ENCODE assay signal across 13 cellular contexts in genomic region chr12:64082866-64083268, GRCh38.
DNase-seq lines count a peak whose midpoint lies in the region; ATAC-seq and TF ChIP-seq lines count a peak whose summit lies in the region.
"Had no signal": no experiment of that assay in that cellular context is flagged by ENCODE, and none has a peak within 500 bp of the region (broad histone marks: within the 10 kb centered on the region; RNA-seq: fewer than 3 reads in every experiment).

No MANE protein-coding gene starts in this region.

- WGBS in heart right ventricle, 2 donors = 65 to 73% methylated on average over 1 of the region's 1 CpG
- no CpG with 5 or more reads among the region's 1 CpG for WGBS in trophoblast cell (ENCODE audit: extremely low coverage, insufficient coverage, insufficient read length)

- no peak overlapping the region for H3K23ac ChIP-seq in trophoblast cell (ENCODE audit: low read length)

- no peak overlapping the region for H2BK12ac ChIP-seq in trophoblast cell (ENCODE audit: low read length)

- no peak overlapping the region for H3K18ac ChIP-seq in trophoblast cell (ENCODE audit: low read length)

- no peak overlapping the region for H2AK5ac ChIP-seq in trophoblast cell (ENCODE audit: low read length)

- no peak overlapping the region for H4K91ac ChIP-seq in trophoblast cell (ENCODE audit: low read depth, low read length)

- H3K14ac ChIP-seq in trophoblast cell (ENCODE audit: low read length) = no peak overlapping the region

- no peak overlapping the region for H4K8ac ChIP-seq in trophoblast cell (ENCODE audit: low read depth, low read length)

- intact Hi-C loops in heart right ventricle (cut with DNase I) (loop anchor here in 2 of 10 donors (5.0 to 10.0 kb wide), 2 partner anchors 99 to 238 kb away; partner anchors contain the start of gene SRGAP1 (in 1 of the 2)), gastrocnemius medialis (cut with DNase I; ENCODE audit: low total_unique reads) (no loop called here)

- in situ Hi-C loops in gastrocnemius medialis (cut with MboI; ENCODE audit: low sequenced_read_pairs in 4 of 4) = no loop called here

- no peak overlapping the region for H2AFZ ChIP-seq in trophoblast cell (ENCODE audit: insufficient read depth, low read length, poor library complexity)

- H3K36me3 ChIP-seq in RWPE2 (ENCODE audit: low read depth) (peaks cover 42% of the 10 kb centered on the region), heart right ventricle (peaks cover 0 to 18% (median 0%) of the 10 kb centered on the region in 9 donors), gastrocnemius medialis (no peaks in the 10 kb centered on the region), trophoblast cell (ENCODE audit: control insufficient read depth in 1 of 2, insufficient read depth in 2 of 2, low read length in 2 of 2) (no peaks in the 10 kb centered on the region)
- H3K36me3 ChIP-seq: WERI-Rb-1 had no signal

- peak; percentile 21; the same call in 2 of the 3 replicates for ATAC-seq in RWPE2 (ENCODE audit: low read depth)
- peak; percentile 20 to 74 (median 50) for ATAC-seq in heart right ventricle
- peak in 1 of 2 donors; percentile 48 for ATAC-seq in gastrocnemius medialis

- no peak overlapping the region for H3K4ac ChIP-seq in trophoblast cell (ENCODE audit: low read depth, low read length)

- H2BK5ac ChIP-seq in trophoblast cell (ENCODE audit: low read depth, low read length, poor library complexity) = no peak overlapping the region

- H3K27me3 ChIP-seq in RWPE2 (ENCODE audit: insufficient read depth, poor library complexity, severe bottlenecking) = no peaks in the 10 kb centered on the region
- H3K27me3 ChIP-seq in heart right ventricle = no peaks in the 10 kb centered on the region
- H3K27me3 ChIP-seq in gastrocnemius medialis = no peaks in the 10 kb centered on the region
- no peaks in the 10 kb centered on the region for H3K27me3 ChIP-seq in trophoblast cell (ENCODE audit: insufficient read depth, low read length)

- TF ChIP-seq CTCF in RWPE2 (IDR thresholded peaks at IDR 0.05; ENCODE audit: poor library complexity, severe bottlenecking) (no peak), heart right ventricle (IDR thresholded peaks at IDR 0.05) (no peak), gastrocnemius medialis (IDR thresholded peaks at IDR 0.05 in 4 of 5, conservative IDR thresholded peaks at IDR 0.05 in 1 of 5) (no peak)

- no peak overlapping the region for H4K12ac ChIP-seq in trophoblast cell (ENCODE audit: low read depth, low read length)

- H3K27ac ChIP-seq in RWPE2 (ENCODE audit: poor library complexity, severe bottlenecking) (peak overlapping the region; percentile 52), heart right ventricle (peak overlapping the region in 9 of 10 donors; percentile 50 to 88 (median 73)), gastrocnemius medialis (peak overlapping the region; percentile 47 to 65 (median 58)), trophoblast cell (ENCODE audit: low read depth, low read length) (no peak overlapping the region)
- H3K27ac ChIP-seq: KMS-11, WERI-Rb-1 had no signal

- H2BK120ac ChIP-seq in trophoblast cell (ENCODE audit: insufficient read depth, low read length, poor library complexity) = no peak overlapping the region

- DNase-seq in DMS153 treated with DMSO at 0.1 percent for 48 hours (lab: John Stamatoyannopoulos, UW; ENCODE audit: unreplicated experiment) (peak; percentile 35), RWPE2 (ENCODE audit: low spot score) (no peak), heart right ventricle (no peak), gastrocnemius medialis (no peak), trophoblast cell (no peak), activated gamma-delta T cell (lab: John Stamatoyannopoulos, UW) (no peak), erythroblast (lab: John Stamatoyannopoulos, UW) (no peak)
- no peak for DNase-seq in activated CD4-positive, alpha-beta T cell treated with anti-CD3 and anti-CD28 coated beads, Interleukin-2, amount 50 U/mL, for 4 hours
- DNase-seq: activated naive CD4-positive, alpha-beta T cell treated with anti-CD3 and anti-CD28 coated beads, Interleukin-2, amount 50 U/mL, for 16 hours; endodermal cell; stimulated activated naive CD4-positive, alpha-beta T cell treated with Interleukin-2 at 50 U/mL for 16 hours; WERI-Rb-1 had no signal

- H3K9me3 ChIP-seq in RWPE2 (ENCODE audit: severe bottlenecking) (no peaks in the 10 kb centered on the region), heart right ventricle (no peaks in the 10 kb centered on the region), gastrocnemius medialis (no peaks in the 10 kb centered on the region), trophoblast cell (ENCODE audit: insufficient read depth, low read depth, low read length) (no peaks in the 10 kb centered on the region)

- TF ChIP-seq POLR2A in gastrocnemius medialis (IDR thresholded peaks at IDR 0.05) (no peak), erythroblast (IDR thresholded peaks at IDR 0.05; ENCODE audit: low read length) (no peak)

- no peak overlapping the region for H3K4me2 ChIP-seq in trophoblast cell (ENCODE audit: low read length)
- H3K4me2 ChIP-seq: KMS-11 had no signal

- H3K4me3 ChIP-seq in RWPE2 (ENCODE audit: severe bottlenecking) (no peak overlapping the region), heart right ventricle (no peak overlapping the region), gastrocnemius medialis (no peak overlapping the region), trophoblast cell (ENCODE audit: low read depth, low read length) (no peak overlapping the region)

- H3K4me1 ChIP-seq in RWPE2 (ENCODE audit: insufficient read depth, poor library complexity, severe bottlenecking) (peaks cover 32% of the 10 kb centered on the region), heart right ventricle (peaks cover 2 to 42% (median 30%) of the 10 kb centered on the region in 9 donors), gastrocnemius medialis (peaks cover 15% of the 10 kb centered on the region in 2 donors), trophoblast cell (ENCODE audit: control insufficient read depth in 1 of 2, insufficient read depth in 2 of 2, low read length in 2 of 2) (peaks cover 0 to 3% of the 10 kb centered on the region in 2 experiments)

- no peaks in the 10 kb centered on the region for H3K79me1 ChIP-seq in trophoblast cell (ENCODE audit: low read length)

- H3K79me2 ChIP-seq in trophoblast cell (ENCODE audit: control insufficient read depth, insufficient read depth, low read length, poor library complexity) = no peaks in the 10 kb centered on the region

- no peak overlapping the region for H3K9ac ChIP-seq in trophoblast cell (ENCODE audit: low read length)
- H3K9ac ChIP-seq: KMS-11 had no signal
